ENCODE assay signal across 8 cellular contexts in genomic region chr6:85015396-85015990, GRCh38.
DNase-seq lines count a peak whose midpoint lies in the region; ATAC-seq and TF ChIP-seq lines count a peak whose summit lies in the region.

No MANE protein-coding gene starts in this region.

- H3K4me3 Mint-ChIP-seq in activated CD4-positive, alpha-beta T cell treated with anti-CD3 and anti-CD28 coated beads for 36 hours: no peak overlapping the region
- H3K4me3 Mint-ChIP-seq in HFFc6: no peak overlapping the region

- H3K4me1 ChIP-seq in lower lobe of right lung: no peaks in the 10 kb centered on the region

- no peaks in the 10 kb centered on the region for H3K4me1 Mint-ChIP-seq in activated CD4-positive, alpha-beta T cell treated with anti-CD3 and anti-CD28 coated beads for 36 hours
- no peaks in the 10 kb centered on the region for H3K4me1 Mint-ChIP-seq in HFFc6 (ENCODE audit: low read depth)

- no peaks in the 10 kb centered on the region for H3K36me3 ChIP-seq in lower lobe of right lung

- no peak overlapping the region for H3K27ac ChIP-seq in lower lobe of right lung

- H3K4me3 ChIP-seq in cardiac fibroblast (replicated peaks in 1 of 2; ENCODE audit: low read depth in 2 of 2, low read length in 2 of 2) (no peak overlapping the region), lower lobe of right lung (no peak overlapping the region)

- H3K27me3 Mint-ChIP-seq in activated CD4-positive, alpha-beta T cell treated with anti-CD3 and anti-CD28 coated beads for 36 hours: peaks cover 6% of the 10 kb centered on the region
- H3K27me3 Mint-ChIP-seq in HFFc6 (ENCODE audit: insufficient read depth): peaks cover 6% of the 10 kb centered on the region

- no peak overlapping the region for H3K27ac Mint-ChIP-seq in activated CD4-positive, alpha-beta T cell treated with anti-CD3 and anti-CD28 coated beads for 36 hours
- no peak overlapping the region for H3K27ac Mint-ChIP-seq in HFFc6

- POLR2A ChIA-PET in activated CD4-positive, alpha-beta T cell treated with anti-CD3 and anti-CD28 coated beads for 36 hours (lab: Charles Lee): no interaction called here

- no peaks in the 10 kb centered on the region for H3K9me3 Mint-ChIP-seq in activated CD4-positive, alpha-beta T cell treated with anti-CD3 and anti-CD28 coated beads for 36 hours (ENCODE audit: low read depth)
- no peaks in the 10 kb centered on the region for H3K9me3 Mint-ChIP-seq in HFFc6

- intact Hi-C loops in activated CD4-positive, alpha-beta T cell treated with anti-CD3 and anti-CD28 coated beads for 36 hours (cut with DNase I, micrococcal nuclease): no loop called here
- intact Hi-C loops in lower lobe of right lung (cut with DNase I): no loop called here

- no peak for ATAC-seq in activated CD4-positive, alpha-beta T cell treated with anti-CD3 and anti-CD28 coated beads for 36 hours
- peak; percentile 75 to 82 for ATAC-seq in lower lobe of right lung
- no peak for ATAC-seq in GM18873 (IDR thresholded peaks at IDR 0.05; ENCODE audit: low FRiP score, unreplicated experiment)

- no peaks in the 10 kb centered on the region for H3K9me3 ChIP-seq in lower lobe of right lung

- DNase-seq in activated CD4-positive, alpha-beta T cell treated with anti-CD3 and anti-CD28 coated beads for 36 hours: peak; percentile 23
- DNase-seq in activated CD4-positive, alpha-beta T cell treated with anti-CD3 and anti-CD28 coated beads, Interleukin-2, amount 50 U/mL, for 1 hour: no peak
- DNase-seq in HFFc6 (peak; percentile 24), NCI-H226 (peak; percentile 67), cardiac fibroblast (ENCODE audit: low read depth in 2 of 2) (peak; percentile 85 to 86), lower lobe of right lung (peak; percentile 60), NCI-H2107 treated with DMSO at 0.1 percent for 48 hours (lab: John Stamatoyannopoulos, UW; ENCODE audit: unreplicated experiment) (no peak)

- H3K27me3 ChIP-seq in lower lobe of right lung (ENCODE audit: low read depth): no peaks in the 10 kb centered on the region

- H3K36me3 Mint-ChIP-seq in activated CD4-positive, alpha-beta T cell treated with anti-CD3 and anti-CD28 coated beads for 36 hours (ENCODE audit: low read depth): no peaks in the 10 kb centered on the region
- H3K36me3 Mint-ChIP-seq in HFFc6 (ENCODE audit: low read depth): no peaks in the 10 kb centered on the region

- CTCF ChIA-PET in activated CD4-positive, alpha-beta T cell treated with anti-CD3 and anti-CD28 coated beads for 36 hours (lab: Charles Lee): no interaction called here

- TF ChIP-seq CTCF in HFFc6 (IDR thresholded peaks at IDR 0.05) (peak; percentile 79), cardiac fibroblast (IDR thresholded peaks at IDR 0.05; ENCODE audit: low read depth, low read length) (peak; percentile 95), lower lobe of right lung (IDR thresholded peaks at IDR 0.05) (peak; percentile 63)

Comparison
In these comparisons a context has a peak if more than half of its experiments do, and no peak if none do; other contexts are left out.
1. DNase-seq: peak in activated CD4-positive, alpha-beta T cell treated with anti-CD3 and anti-CD28 coated beads for 36 hours (single experiment), HFFc6 (single experiment), NCI-H226 (single experiment), cardiac fibroblast (2 of 2) and lower lobe of right lung (single experiment); none in activated CD4-positive, alpha-beta T cell treated with anti-CD3 and anti-CD28 coated beads, Interleukin-2, amount 50 U/mL, for 1 hour (single experiment) and NCI-H2107 treated with DMSO at 0.1 percent for 48 hours (single experiment).
2. ATAC-seq: peak in lower lobe of right lung (2 of 2); none in activated CD4-positive, alpha-beta T cell treated with anti-CD3 and anti-CD28 coated beads for 36 hours (single experiment) and GM18873 (single experiment).
3. Peak in every context shown above with its lines, with median percentiles within 50 percentile points of each other: CTCF ChIP-seq.